In genomic region chr14:105486333-105486973, GRCh38 we compare ENCODE assay signal across 8 cellular contexts. TPM values are rescaled to one million over a fixed set of nuclear protein-coding genes. Genes with fewer than 3 reads are reported as not detected.
DNase-seq lines count a peak whose midpoint lies in the region; ATAC-seq, FAIRE-seq and TF ChIP-seq lines count a peak whose summit lies in the region.

A gene with protein sequence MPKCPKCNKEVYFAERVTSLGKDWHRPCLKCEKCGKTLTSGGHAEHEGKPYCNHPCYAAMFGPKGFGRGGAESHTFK (plus strand): TSS chr14:105486886. CDS start chr14:105487260, 374 bp downstream.

- peak within 1 kb of the TSS; percentile 8 for H3K4me2 ChIP-seq in GM23248 (ENCODE audit: unreplicated experiment)

- no peak for ATAC-seq in activated CD8-positive, alpha-beta T cell treated with anti-CD3 and anti-CD28 coated beads, Interleukin-2, amount 10 ng/mL, durations not matched to agents 7 days and 5 days
- ATAC-seq in foreskin keratinocyte (no peak), GM18517 (IDR thresholded peaks at IDR 0.05; ENCODE audit: unreplicated experiment) (no peak)

- no peaks in the 10 kb centered on the region for H3K9me3 ChIP-seq in GM23248 (ENCODE audit: low read depth)
- no peaks in the 10 kb centered on the region for H3K9me3 ChIP-seq in iPS-18c (ENCODE audit: control insufficient read depth, insufficient read depth, low read length)
- H3K9me3 ChIP-seq in small intestine (ENCODE audit: control insufficient read depth, low read depth): no peaks in the 10 kb centered on the region

- H3K27ac Mint-ChIP-seq in activated CD8-positive, alpha-beta T cell treated with anti-CD3 and anti-CD28 coated beads, Interleukin-2, amount 10 ng/mL, durations not matched to agents 7 days and 5 days: peak within 1 kb of the TSS; percentile 88

- no peak within 1 kb of the TSS for H3K27ac ChIP-seq in GM23248
- H3K27ac ChIP-seq in small intestine (ENCODE audit: low read depth in 1 of 2, low read length in 1 of 2): peak within 1 kb of the TSS; percentile 94 to 96
- no peak within 1 kb of the TSS for H3K27ac ChIP-seq in foreskin keratinocyte

- H3K36me3 ChIP-seq in GM23248 (ENCODE audit: low read depth) (no peaks in the 10 kb centered on the region), small intestine (ENCODE audit: control insufficient read depth in 2 of 2, insufficient read depth in 2 of 2, low read length in 2 of 2) (no peaks in the 10 kb centered on the region)

- no peaks in the 10 kb centered on the region for H3F3A ChIP-seq in GM23248 (ENCODE audit: insufficient read depth)

- peaks cover 18% of the 10 kb centered on the region for H3K4me1 ChIP-seq in GM23248 (ENCODE audit: insufficient read depth)
- peaks cover 2 to 7% of the 10 kb centered on the region in 2 donors for H3K4me1 ChIP-seq in small intestine (ENCODE audit: control insufficient read depth in 2 of 2, insufficient read depth in 1 of 2, low read depth in 1 of 2, low read length in 1 of 2)
- H3K4me1 ChIP-seq in foreskin keratinocyte: peaks cover 2% of the 10 kb centered on the region

- no peak for FAIRE-seq in small intestine (lab: Jason Lieb, UNC)

- no peaks in the 10 kb centered on the region for H4K20me1 ChIP-seq in GM23248 (ENCODE audit: insufficient read depth)

- 0 out of 2 replicates have a peak within 1 kb of the TSS, but pooled peaks have one; percentile 23 for H2AFZ ChIP-seq in GM23248

- no peaks in the 10 kb centered on the region for H3K79me2 ChIP-seq in GM23248 (ENCODE audit: insufficient read depth)

- peak within 1 kb of the TSS; percentile 86 for H3K4me3 Mint-ChIP-seq in activated CD8-positive, alpha-beta T cell treated with anti-CD3 and anti-CD28 coated beads, Interleukin-2, amount 10 ng/mL, durations not matched to agents 7 days and 5 days

- CTCF ChIA-PET in activated CD8-positive, alpha-beta T cell treated with anti-CD3 and anti-CD28 coated beads, Interleukin-2, amount 10 ng/mL, durations not matched to agents 7 days and 5 days (lab: Charles Lee): interaction anchor here (1.5 kb wide), 1 partner anchor 115 kb away, joined by 5 read pairs; no protein-coding TSS in a partner anchor

- no peak for TF ChIP-seq CTCF in foreskin keratinocyte (conservative IDR thresholded peaks at IDR 0.05)

- no peaks in the 10 kb centered on the region for H3K9me3 Mint-ChIP-seq in activated CD8-positive, alpha-beta T cell treated with anti-CD3 and anti-CD28 coated beads, Interleukin-2, amount 10 ng/mL, durations not matched to agents 7 days and 5 days (ENCODE audit: insufficient read depth)

- no peaks in the 10 kb centered on the region for H3K27me3 Mint-ChIP-seq in activated CD8-positive, alpha-beta T cell treated with anti-CD3 and anti-CD28 coated beads, Interleukin-2, amount 10 ng/mL, durations not matched to agents 7 days and 5 days (ENCODE audit: low read depth)

- no peaks in the 10 kb centered on the region for H3K9me2 ChIP-seq in GM23248 (ENCODE audit: insufficient read depth)

- H3K4me3 ChIP-seq in GM23248 (peak within 1 kb of the TSS; percentile 23), iPS-18c (ENCODE audit: insufficient read depth, low read depth, low read length) (peak within 1 kb of the TSS; percentile 40), small intestine (ENCODE audit: low read depth in 1 of 2, low read length in 2 of 2) (peak within 1 kb of the TSS; percentile 51 to 70)

- no peak for DNase-seq in GM23248
- DNase-seq in activated CD8-positive, alpha-beta T cell treated with anti-CD3 and anti-CD28 coated beads, Interleukin-2, amount 10 ng/mL, durations not matched to agents 7 days and 5 days: no peak
- DNase-seq in small intestine: peak; percentile 64
- no peak for DNase-seq in cerebellar cortex (ENCODE audit: low spot score)
- DNase-seq in foreskin keratinocyte: no peak
- DNase-seq in CD1c-positive myeloid dendritic cell (ENCODE audit: extremely low spot score): no peak

- H3K27me3 ChIP-seq in GM23248 (replicated peaks; ENCODE audit: insufficient read depth): peaks cover 17% of the 10 kb centered on the region
- H3K27me3 ChIP-seq in small intestine (ENCODE audit: control insufficient read depth in 2 of 2, insufficient read depth in 2 of 2, low read length in 2 of 2): no peaks in the 10 kb centered on the region
- peaks cover 41% of the 10 kb centered on the region for H3K27me3 ChIP-seq in foreskin keratinocyte

- H3K4me1 Mint-ChIP-seq in activated CD8-positive, alpha-beta T cell treated with anti-CD3 and anti-CD28 coated beads, Interleukin-2, amount 10 ng/mL, durations not matched to agents 7 days and 5 days (ENCODE audit: low read depth): peaks cover 43% of the 10 kb centered on the region

- peaks cover 13% of the 10 kb centered on the region for H3K36me3 Mint-ChIP-seq in activated CD8-positive, alpha-beta T cell treated with anti-CD3 and anti-CD28 coated beads, Interleukin-2, amount 10 ng/mL, durations not matched to agents 7 days and 5 days (ENCODE audit: low read depth)

- in situ Hi-C loops in GM23248 (cut with MboI): no loop called here

- 16 to 24% methylated on average over 26 to 48 of the region's 48 CpGs for WGBS in GM23248 (ENCODE audit: low coverage in 1 of 2, low lambda C conversion rate in 2 of 2, missing lambda C conversion rate in 2 of 2), 2 experiments
- WGBS in small intestine, 3 donors: 3 to 9% (median 6%) methylated on average over 40 to 48 of the region's 48 CpGs

- POLR2A ChIA-PET in activated CD8-positive, alpha-beta T cell treated with anti-CD3 and anti-CD28 coated beads, Interleukin-2, amount 10 ng/mL, durations not matched to agents 7 days and 5 days (lab: Charles Lee): no interaction called here

- H3K9ac ChIP-seq in GM23248: peak within 1 kb of the TSS; percentile 39

RNA-seq across cellular contexts. Expression of the gene that starts here (rescaled TPM):
- total RNA-seq in GM23248 (2014; rRNA removed; shearing (Covaris generic)): 1.8 and 12.3 TPM in 2 replicates
- polyA plus RNA-seq in GM23248 (2016; fragmentation: Nextera tagmentation; extraction: Ambion mirVana) (32.7 and 37.7 TPM in 2 replicates), small intestine (1,000 to 10,000 TPM in 1 of 3 donors, 100 to 1,000 TPM in 2; 150 to 3,839 (median 623) TPM), foreskin keratinocyte (9.7 and 16.0 TPM in 2 replicates)
- total RNA-seq in activated CD8-positive, alpha-beta T cell treated with anti-CD3 and anti-CD28 coated beads, Interleukin-2, amount 10 ng/mL, durations not matched to agents 7 days and 5 days: 100 to 1,000 TPM; 587 to 613 TPM
- 4.2 and 5.4 TPM in 2 replicates for total RNA-seq in foreskin keratinocyte

Comparison
In these comparisons a context has a peak if more than half of its experiments do, and no peak if none do; other contexts are left out.
1. RNA of the gene that starts here (total RNA-seq): 587 to 613 TPM in activated CD8-positive, alpha-beta T cell treated with anti-CD3 and anti-CD28 coated beads, Interleukin-2, amount 10 ng/mL, durations not matched to agents 7 days and 5 days; 1.8 to 12.3 TPM in GM23248 and 4.2 to 5.4 TPM in foreskin keratinocyte; every median in the first group is over 10 times any median in the second.
2. H3K27ac ChIP-seq: peak in small intestine (2 of 2); none in GM23248 (single experiment) and foreskin keratinocyte (single experiment).
3. Peak in every context shown above with its lines, with median percentiles within 50 percentile points of each other: H3K4me3 ChIP-seq.